In the genomic region with DNA sequence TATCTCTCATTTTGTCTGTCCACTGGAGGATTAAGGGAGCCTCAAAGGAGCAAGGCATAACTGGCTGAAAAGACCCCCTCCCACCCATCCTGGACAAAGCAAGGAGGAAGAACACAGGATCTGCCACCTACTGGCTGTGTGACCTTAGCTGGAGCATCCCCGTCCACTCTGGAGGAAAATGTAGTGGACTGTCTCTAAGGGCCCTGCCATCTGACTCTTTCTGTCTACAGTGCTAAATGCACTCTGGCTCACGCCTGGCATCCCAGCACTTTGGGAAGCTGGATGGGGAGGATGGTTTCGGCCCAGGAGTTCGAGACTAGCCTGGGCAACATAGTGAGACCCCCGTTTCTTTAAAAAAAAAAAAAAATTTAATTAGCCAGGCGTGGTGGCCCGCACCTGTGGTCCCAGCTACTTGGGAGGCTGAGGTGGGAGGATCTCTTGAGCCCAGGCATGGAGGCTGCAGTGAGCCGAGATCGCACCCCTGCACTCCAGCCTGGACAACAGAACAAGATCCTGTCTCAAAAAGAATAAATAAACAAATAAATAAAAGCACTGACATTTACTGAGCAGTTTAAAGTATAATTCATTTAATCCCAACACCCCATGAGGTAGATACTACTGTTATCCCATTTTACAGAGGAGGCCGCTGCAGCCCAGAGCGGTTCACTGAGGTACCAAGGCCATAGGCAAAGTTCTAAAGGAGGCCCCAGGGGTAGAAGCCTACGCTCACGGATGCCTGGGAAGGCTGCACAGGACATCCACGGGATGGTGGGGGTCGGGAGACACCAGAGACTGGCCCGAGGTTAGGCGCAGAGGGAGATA, we compare ENCODE assay signal across 2 cellular contexts.
TF ChIP-seq lines count a peak whose summit lies in the region.

No MANE protein-coding gene starts in this region.

TF ChIP-seq in endothelial cell of umbilical vein, 7 proteins besides CTCF, POLR2A, EP300 and RAD21:
- TF ChIP-seq MAX (IDR thresholded peaks at IDR 0.05; ENCODE audit: insufficient read depth, insufficient read length) (no peak), JUN (IDR thresholded peaks at IDR 0.05; ENCODE audit: borderline replicate concordance, insufficient read depth, insufficient read length, low read depth) (no peak), GATA2 (IDR thresholded peaks at IDR 0.05; ENCODE audit: insufficient read depth, insufficient read length, low read depth, low read length) (no peak), EZH2 (IDR thresholded peaks at IDR 0.05; ENCODE audit: borderline replicate concordance, low read depth, low read length, severe bottlenecking) (no peak), POLR2AphosphoS5 (IDR thresholded peaks at IDR 0.05; ENCODE audit: insufficient read depth, low read depth, low read length) (no peak), FOS (IDR thresholded peaks at IDR 0.05; ENCODE audit: borderline replicate concordance, insufficient read depth, low read length) (no peak), MYC (IDR thresholded peaks at IDR 0.05; ENCODE audit: low read depth, low read length) (no peak)

TF ChIP-seq in neural cell, 6 proteins besides CTCF, POLR2A, EP300 and RAD21:
- TF ChIP-seq SMC3 (conservative IDR thresholded peaks at IDR 0.05; ENCODE audit: poor library complexity) (no peak), MXI1 (conservative IDR thresholded peaks at IDR 0.05; ENCODE audit: poor library complexity, severe bottlenecking) (no peak), POLR2AphosphoS5 (IDR thresholded peaks at IDR 0.05) (no peak), TAF1 (IDR thresholded peaks at IDR 0.05; ENCODE audit: low read depth) (no peak), EZH2 (IDR thresholded peaks at IDR 0.05; ENCODE audit: borderline replicate concordance, insufficient read depth, low read length, poor library complexity, severe bottlenecking) (no peak)
- TF ChIP-seq, protein P1, sequence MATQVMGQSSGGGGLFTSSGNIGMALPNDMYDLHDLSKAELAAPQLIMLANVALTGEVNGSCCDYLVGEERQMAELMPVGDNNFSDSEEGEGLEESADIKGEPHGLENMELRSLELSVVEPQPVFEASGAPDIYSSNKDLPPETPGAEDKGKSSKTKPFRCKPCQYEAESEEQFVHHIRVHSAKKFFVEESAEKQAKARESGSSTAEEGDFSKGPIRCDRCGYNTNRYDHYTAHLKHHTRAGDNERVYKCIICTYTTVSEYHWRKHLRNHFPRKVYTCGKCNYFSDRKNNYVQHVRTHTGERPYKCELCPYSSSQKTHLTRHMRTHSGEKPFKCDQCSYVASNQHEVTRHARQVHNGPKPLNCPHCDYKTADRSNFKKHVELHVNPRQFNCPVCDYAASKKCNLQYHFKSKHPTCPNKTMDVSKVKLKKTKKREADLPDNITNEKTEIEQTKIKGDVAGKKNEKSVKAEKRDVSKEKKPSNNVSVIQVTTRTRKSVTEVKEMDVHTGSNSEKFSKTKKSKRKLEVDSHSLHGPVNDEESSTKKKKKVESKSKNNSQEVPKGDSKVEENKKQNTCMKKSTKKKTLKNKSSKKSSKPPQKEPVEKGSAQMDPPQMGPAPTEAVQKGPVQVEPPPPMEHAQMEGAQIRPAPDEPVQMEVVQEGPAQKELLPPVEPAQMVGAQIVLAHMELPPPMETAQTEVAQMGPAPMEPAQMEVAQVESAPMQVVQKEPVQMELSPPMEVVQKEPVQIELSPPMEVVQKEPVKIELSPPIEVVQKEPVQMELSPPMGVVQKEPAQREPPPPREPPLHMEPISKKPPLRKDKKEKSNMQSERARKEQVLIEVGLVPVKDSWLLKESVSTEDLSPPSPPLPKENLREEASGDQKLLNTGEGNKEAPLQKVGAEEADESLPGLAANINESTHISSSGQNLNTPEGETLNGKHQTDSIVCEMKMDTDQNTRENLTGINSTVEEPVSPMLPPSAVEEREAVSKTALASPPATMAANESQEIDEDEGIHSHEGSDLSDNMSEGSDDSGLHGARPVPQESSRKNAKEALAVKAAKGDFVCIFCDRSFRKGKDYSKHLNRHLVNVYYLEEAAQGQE (IDR thresholded peaks at IDR 0.05; ENCODE audit: borderline replicate concordance): no peak
